In genomic region chr17:34614698-34615097, GRCh38 we compare ENCODE assay signal across 18 cellular contexts. TPM values are rescaled to one million over a fixed set of nuclear protein-coding genes. Genes with fewer than 3 reads are reported as not detected.
"Had no signal": no experiment of that assay in that cellular context is flagged by ENCODE, and none has a peak within 500 bp of the region (broad histone marks: within the 10 kb centered on the region; RNA-seq: fewer than 3 reads in every experiment).

No MANE protein-coding gene starts in this region.

- H3K9me3 Mint-ChIP-seq: activated naive CD8-positive, alpha-beta T cell treated with anti-CD3 and anti-CD28 coated beads for 36 hours; endodermal cell had no signal

- H3K36me3 ChIP-seq: breast epithelium, lower lobe of right lung, thyroid gland, vagina had no signal

- H3K4me3 Mint-ChIP-seq: activated CD8-positive, alpha-beta memory T cell treated with anti-CD3 and anti-CD28 coated beads, Interleukin-2, amount 10 ng/mL, durations not matched to agents 7 days and 5 days; activated naive CD8-positive, alpha-beta T cell treated with anti-CD3 and anti-CD28 coated beads for 36 hours; endodermal cell; naive B cell had no signal

- DNase-seq: activated CD4-positive, alpha-beta T cell treated with anti-CD3 and anti-CD28 coated beads, Interleukin-2, amount 50 U/mL, for 4 hours; activated CD4-positive, CD25-positive, alpha-beta regulatory T cell treated with anti-CD3 and anti-CD28 coated beads, Interleukin-2, amount 50 U/mL, for 72 hours; activated CD8-positive, alpha-beta memory T cell treated with anti-CD3 and anti-CD28 coated beads, Interleukin-2, amount 10 ng/mL, durations not matched to agents 7 days and 5 days; activated gamma-delta T cell treated with Interleukin-2 at 50 U/mL for 16 hours; activated naive CD8-positive, alpha-beta T cell treated with anti-CD3 and anti-CD28 coated beads for 36 hours; activated T-cell treated with anti-CD3 and anti-CD28 coated beads, Interleukin-2, amount 50 U/mL, for 48 hours; left cardiac atrium; lower lobe of right lung; naive B cell; nucleus accumbens; right cardiac atrium; small intestine; thyroid gland had no signal

- H3K4me1 Mint-ChIP-seq: activated naive CD8-positive, alpha-beta T cell treated with anti-CD3 and anti-CD28 coated beads for 36 hours; naive B cell had no signal

- H3K4me3 ChIP-seq: breast epithelium, lower lobe of right lung, thyroid gland, vagina had no signal

- H3K27ac ChIP-seq: breast epithelium, lower lobe of right lung, thyroid gland, vagina had no signal

- H3K9me3 ChIP-seq: breast epithelium, lower lobe of right lung, thyroid gland, vagina had no signal

- H3K4me1 ChIP-seq: breast epithelium, lower lobe of right lung, thyroid gland had no signal

- H3K27me3 ChIP-seq: thyroid gland, vagina had no signal

- ATAC-seq: activated CD8-positive, alpha-beta memory T cell treated with anti-CD3 and anti-CD28 coated beads, Interleukin-2, amount 10 ng/mL, durations not matched to agents 7 days and 5 days; left cardiac atrium; lower lobe of right lung; right cardiac atrium had no signal

- H3K36me3 Mint-ChIP-seq: activated CD8-positive, alpha-beta memory T cell treated with anti-CD3 and anti-CD28 coated beads, Interleukin-2, amount 10 ng/mL, durations not matched to agents 7 days and 5 days; activated naive CD8-positive, alpha-beta T cell treated with anti-CD3 and anti-CD28 coated beads for 36 hours; naive B cell had no signal

- H3K27ac Mint-ChIP-seq: activated CD8-positive, alpha-beta memory T cell treated with anti-CD3 and anti-CD28 coated beads, Interleukin-2, amount 10 ng/mL, durations not matched to agents 7 days and 5 days; activated naive CD8-positive, alpha-beta T cell treated with anti-CD3 and anti-CD28 coated beads for 36 hours; endodermal cell; naive B cell; progenitor cell of endocrine pancreas had no signal

RNA-seq across cellular contexts. Expression of gene TMEM132E, which starts 35.3 kb away (rescaled TPM):
- total RNA-seq: activated CD8-positive, alpha-beta memory T cell treated with anti-CD3 and anti-CD28 coated beads, Interleukin-2, amount 10 ng/mL, durations not matched to agents 7 days and 5 days; dermis microvascular lymphatic vessel endothelial cell; vagina had no signal
